ENCODE assay signal across 17 cellular contexts in the genomic region with DNA sequence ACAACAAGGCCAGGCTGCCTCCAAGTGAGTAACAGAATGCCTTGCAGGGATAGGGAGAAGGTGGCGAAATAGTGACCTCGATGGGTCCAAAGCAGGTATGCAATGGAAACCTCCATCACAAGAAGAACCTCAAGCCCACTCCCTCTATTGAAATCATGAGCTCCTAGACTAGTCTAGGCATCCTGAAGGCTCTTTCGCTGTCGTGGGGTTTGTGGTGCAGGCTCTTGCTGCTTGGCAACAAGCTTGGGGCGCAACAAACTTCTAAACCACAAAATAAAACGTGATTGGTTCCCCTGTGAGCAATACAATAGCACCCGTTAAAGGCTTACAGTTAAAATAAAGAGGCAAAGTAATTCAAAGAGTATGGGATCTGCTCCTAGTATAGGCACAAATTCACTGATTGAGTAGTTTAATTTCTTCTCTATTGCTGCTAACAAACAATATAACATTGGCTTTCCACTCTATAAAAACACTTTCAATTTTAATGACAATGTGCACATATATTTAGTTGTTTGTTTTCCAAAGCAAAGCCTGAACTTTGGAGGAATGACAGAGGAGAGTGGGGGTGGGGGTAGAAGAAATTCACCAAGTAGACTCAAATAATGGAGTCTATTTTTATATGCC.
DNase-seq lines count a peak whose midpoint lies in the region; TF ChIP-seq lines count a peak whose summit lies in the region.
"Had no signal": no experiment of that assay in that cellular context is flagged by ENCODE, and none has a peak within 500 bp of the region (broad histone marks: within the 10 kb centered on the region; RNA-seq: fewer than 3 reads in every experiment).

No MANE protein-coding gene starts in this region.

- H3K9ac ChIP-seq in HUES6 (ENCODE audit: low read length): peak overlapping the region; percentile 3
- H3K9ac ChIP-seq in SK-N-MC (ENCODE audit: insufficient read length): no peak overlapping the region

- no peak for TF ChIP-seq CTCF in progenitor cell of endocrine pancreas (IDR thresholded peaks at IDR 0.05; ENCODE audit: unreplicated experiment)
- no peak for TF ChIP-seq CTCF in uterus (IDR thresholded peaks at IDR 0.05)

- H3K27ac Mint-ChIP-seq in progenitor cell of endocrine pancreas: peak overlapping the region; percentile 9

- no CpG with 5 or more reads among the region's 7 CpGs for WGBS in iPS DF 6.9 (ENCODE audit: insufficient coverage, insufficient read length)

- intact Hi-C loops in uterus (cut with DNase I; ENCODE audit: low total_unique reads): no loop called here

- H3K9me3 ChIP-seq in HUES6 (ENCODE audit: control insufficient read depth, insufficient read depth, low read depth, low read length): no peaks in the 10 kb centered on the region
- H3K9me3 ChIP-seq in SK-N-MC (ENCODE audit: low read depth, low read length): no peaks in the 10 kb centered on the region
- no peaks in the 10 kb centered on the region for H3K9me3 ChIP-seq in iPS DF 6.9 (ENCODE audit: control insufficient read depth, insufficient read depth, low read length)
- H3K9me3 ChIP-seq in uterus: no peaks in the 10 kb centered on the region
- H3K9me3 ChIP-seq: BE2C, Peyer's patch had no signal

- no peaks in the 10 kb centered on the region for H3K27me3 ChIP-seq in HUES6 (ENCODE audit: control insufficient read depth, insufficient read depth, low read length)
- H3K27me3 ChIP-seq in iPS DF 6.9 (ENCODE audit: control insufficient read depth, insufficient read depth, low read length): no peaks in the 10 kb centered on the region
- no peaks in the 10 kb centered on the region for H3K27me3 ChIP-seq in uterus
- H3K27me3 ChIP-seq: BE2C, Peyer's patch had no signal

- peak overlapping the region; percentile 9; the same call in 1 of the 2 replicates for H3K4me3 ChIP-seq in HUES6 (ENCODE audit: low read depth, low read length)
- peak overlapping the region; percentile 14; the same call in 1 of the 2 replicates for H3K4me3 ChIP-seq in SK-N-MC
- H3K4me3 ChIP-seq in iPS DF 6.9 (ENCODE audit: low read length): no peak overlapping the region
- no peak overlapping the region for H3K4me3 ChIP-seq in uterus
- H3K4me3 ChIP-seq: Peyer's patch had no signal

- H3K27me3 Mint-ChIP-seq in progenitor cell of endocrine pancreas: no peaks in the 10 kb centered on the region

- H3K4me1 ChIP-seq in HUES6 (ENCODE audit: control insufficient read depth, insufficient read depth, low read length) (peaks cover 11% of the 10 kb centered on the region; the same call in 1 of the 2 replicates), iPS DF 6.9 (ENCODE audit: control insufficient read depth, insufficient read depth, low read length) (0 out of 2 replicates have a peak, but pooled peaks cover 4% of the 10 kb centered on the region), uterus (no peaks in the 10 kb centered on the region)
- H3K4me1 ChIP-seq: BE2C, Peyer's patch had no signal

- DNase-seq in SK-N-MC (ENCODE audit: low read depth, low spot score): no peak
- DNase-seq in iPS DF 6.9 (ENCODE audit: low read depth, low spot score): peak; percentile 50
- no peak for DNase-seq in progenitor cell of endocrine pancreas (ENCODE audit: low spot score, unreplicated experiment)
- no peak for DNase-seq in uterus
- DNase-seq in HT-29 (ENCODE audit: low spot score): no peak
- no peak for DNase-seq in DMS 273 (lab: John Stamatoyannopoulos, UW; ENCODE audit: unreplicated experiment)
- DNase-seq: BE2C, DND-41, NCI-H1048, NCI-H146, NCI-H2081 treated with DMSO at 0.1 percent for 48 hours, NCI-H226, NCI-H69, Peyer's patch, SHP77 had no signal

- H3K4me1 Mint-ChIP-seq in progenitor cell of endocrine pancreas (ENCODE audit: low read depth): peaks cover 21% of the 10 kb centered on the region

- no peak overlapping the region for H3K4me3 Mint-ChIP-seq in progenitor cell of endocrine pancreas (ENCODE audit: low read depth)
- H3K4me3 Mint-ChIP-seq: CD4-positive, alpha-beta memory T cell had no signal

- peak overlapping the region; percentile 70; the same call in 1 of the 2 replicates for H3K27ac ChIP-seq in HUES6 (ENCODE audit: low read depth, low read length)
- peak overlapping the region; percentile 70; the same call in 1 of the 2 replicates for H3K27ac ChIP-seq in SK-N-MC
- no peak overlapping the region for H3K27ac ChIP-seq in iPS DF 6.9 (ENCODE audit: low read length)
- no peak overlapping the region for H3K27ac ChIP-seq in uterus
- H3K27ac ChIP-seq: Peyer's patch had no signal

- peaks cover 6% of the 10 kb centered on the region for H3K9me3 Mint-ChIP-seq in progenitor cell of endocrine pancreas (ENCODE audit: low read depth)

- H3K36me3 Mint-ChIP-seq in progenitor cell of endocrine pancreas (ENCODE audit: insufficient read depth): no peaks in the 10 kb centered on the region
- H3K36me3 Mint-ChIP-seq: CD4-positive, alpha-beta memory T cell had no signal

- TF ChIP-seq POLR2A in uterus (IDR thresholded peaks at IDR 0.05): no peak

- H3K36me3 ChIP-seq in HUES6 (ENCODE audit: control insufficient read depth, insufficient read depth, low read length): no peaks in the 10 kb centered on the region
- H3K36me3 ChIP-seq in SK-N-MC (ENCODE audit: insufficient read depth, low read length): no peaks in the 10 kb centered on the region
- no peaks in the 10 kb centered on the region for H3K36me3 ChIP-seq in iPS DF 6.9 (ENCODE audit: control insufficient read depth, insufficient read depth, low read length)
- no peaks in the 10 kb centered on the region for H3K36me3 ChIP-seq in uterus
- H3K36me3 ChIP-seq: BE2C, Peyer's patch had no signal

Comparison
In these comparisons a context has a peak if more than half of its experiments do, and no peak if none do; other contexts are left out.
1. H3K27ac ChIP-seq: peak in HUES6 (single experiment) and SK-N-MC (single experiment); none in iPS DF 6.9 (single experiment) and uterus (0 of 2).
2. H3K4me3 ChIP-seq: peak in HUES6 (single experiment) and SK-N-MC (single experiment); none in iPS DF 6.9 (single experiment) and uterus (0 of 2).